Comparison of ENCODE assay signal across 29 cellular contexts in genomic region chr12:75910452-75910722, GRCh38.
DNase-seq lines count a peak whose midpoint lies in the region; ATAC-seq and TF ChIP-seq lines count a peak whose summit lies in the region.
"Had no signal": no experiment of that assay in that cellular context is flagged by ENCODE, and none has a peak within 500 bp of the region (broad histone marks: within the 10 kb centered on the region; RNA-seq: fewer than 3 reads in every experiment).

No MANE protein-coding gene starts in this region.

- H3K4me1 Mint-ChIP-seq in type B pancreatic cell (ENCODE audit: unreplicated experiment), result peaks cover 30% of the 10 kb centered on the region
- H3K4me1 Mint-ChIP-seq: immature natural killer cell, T-helper 17 cell had no signal

- CTCF ChIA-PET in PC-9 (lab: Charles Lee), result no interaction called here

- no peak overlapping the region for H2AFZ ChIP-seq in PC-9

- H3K4me3 ChIP-seq in heart left ventricle (no peak overlapping the region), right atrium auricular region (no peak overlapping the region), lower lobe of right lung (no peak overlapping the region), PC-9 (no peak overlapping the region)
- H3K4me3 ChIP-seq: BLaER1, transverse colon had no signal

- TF ChIP-seq CTCF in heart left ventricle (IDR thresholded peaks at IDR 0.05) (no peak), right atrium auricular region (IDR thresholded peaks at IDR 0.05) (no peak), lower lobe of right lung (IDR thresholded peaks at IDR 0.05) (no peak), type B pancreatic cell (conservative IDR thresholded peaks at IDR 0.05) (no peak), PC-9 (conservative IDR thresholded peaks at IDR 0.05) (no peak)

- DNase-seq in heart left ventricle (no peak), right atrium auricular region (ENCODE audit: low spot score) (no peak), NCI-H2081 treated with DMSO at 0.1 percent for 48 hours (lab: John Stamatoyannopoulos, UW) (peak; percentile 30), lower lobe of right lung (no peak), type B pancreatic cell (ENCODE audit: extremely low spot score, unreplicated experiment) (no peak), PC-9 (no peak)
- no peak for DNase-seq in stimulated activated CD4-positive, alpha-beta T cell treated with anti-CD3 and anti-CD28 coated beads, Interleukin-2, amount 100 ng/mL, for 48 hours
- DNase-seq: activated CD4-positive, alpha-beta T cell treated with anti-CD3 and anti-CD28 coated beads for 1 hour; activated CD8-positive, alpha-beta T cell treated with anti-CD3 and anti-CD28 coated beads for 36 hours; Caco-2; cortex of kidney; effector memory CD8-positive, alpha-beta T cell; foreskin keratinocyte; hippocampal formation; immature natural killer cell; KG1; left colon; naive B cell; NCI-H1436 treated with DMSO at 0.1 percent for 48 hours; NCI-H524; small intestine; stimulated activated CD4-positive, alpha-beta T cell treated with anti-CD3 and anti-CD28 coated beads, Interleukin-1b, Interleukin-23, amount 100 ng/mL, for 48 hours; T-helper 17 cell; transverse colon had no signal

- intact Hi-C loops in heart left ventricle (cut with DNase I) (loop anchor here in 1 of 10 donors (5.0 kb wide), 2 partner anchors 63 to 122 kb away; partner anchors contain the start of gene PHLDA1), lower lobe of right lung (cut with DNase I) (no loop called here), PC-9 (cut with micrococcal nuclease; ENCODE audit: unreplicated experiment) (no loop called here)

- H3K9me3 ChIP-seq in heart left ventricle, result no peaks in the 10 kb centered on the region
- H3K9me3 ChIP-seq in right atrium auricular region, result no peaks in the 10 kb centered on the region
- no peaks in the 10 kb centered on the region for H3K9me3 ChIP-seq in lower lobe of right lung
- H3K9me3 ChIP-seq in PC-9 (ENCODE audit: insufficient read depth, low read depth), result no peaks in the 10 kb centered on the region; the same call in 1 of the 2 replicates
- H3K9me3 ChIP-seq: BLaER1, Caco-2, transverse colon had no signal

- no peaks in the 10 kb centered on the region for H3K36me3 Mint-ChIP-seq in type B pancreatic cell
- H3K36me3 Mint-ChIP-seq: activated naive CD4-positive, alpha-beta T cell treated with anti-CD3 and anti-CD28 coated beads, Interleukin-2, amount 50 U/mL, for 24 hours; immature natural killer cell; mesothelial cell of epicardium; naive B cell had no signal

- H3K9me3 Mint-ChIP-seq in type B pancreatic cell, result peaks cover 4% of the 10 kb centered on the region
- H3K9me3 Mint-ChIP-seq: activated naive CD4-positive, alpha-beta T cell treated with anti-CD3 and anti-CD28 coated beads, Interleukin-2, amount 50 U/mL, for 24 hours; effector memory CD8-positive, alpha-beta T cell; immature natural killer cell; mesothelial cell of epicardium; naive B cell had no signal

- H3K4me1 ChIP-seq in heart left ventricle (peaks cover 0 to 46% (median 23%) of the 10 kb centered on the region in 12 donors), right atrium auricular region (peaks cover 0 to 31% of the 10 kb centered on the region in 2 donors), lower lobe of right lung (peaks cover 19% of the 10 kb centered on the region), PC-9 (replicated peaks; ENCODE audit: insufficient read depth) (no peaks in the 10 kb centered on the region)
- H3K4me1 ChIP-seq: foreskin keratinocyte had no signal

- no peaks in the 10 kb centered on the region for H3K27me3 Mint-ChIP-seq in type B pancreatic cell
- H3K27me3 Mint-ChIP-seq: activated naive CD4-positive, alpha-beta T cell treated with anti-CD3 and anti-CD28 coated beads, Interleukin-2, amount 50 U/mL, for 24 hours; effector memory CD8-positive, alpha-beta T cell; T-helper 17 cell had no signal

- POLR2A ChIA-PET in PC-9 (lab: Charles Lee; ENCODE audit: unreplicated experiment), result no interaction called here

- H3K36me3 ChIP-seq in heart left ventricle (no peaks in the 10 kb centered on the region), right atrium auricular region (no peaks in the 10 kb centered on the region), lower lobe of right lung (no peaks in the 10 kb centered on the region), PC-9 (ENCODE audit: low read depth) (no peaks in the 10 kb centered on the region)
- H3K36me3 ChIP-seq: BLaER1, transverse colon had no signal

- H3K9me2 ChIP-seq in PC-9 (ENCODE audit: insufficient read depth), result no peaks in the 10 kb centered on the region

- H3F3A ChIP-seq in PC-9 (ENCODE audit: insufficient read depth, low read depth), result no peaks in the 10 kb centered on the region

- no peaks in the 10 kb centered on the region for H3K27me3 ChIP-seq in heart left ventricle
- H3K27me3 ChIP-seq in right atrium auricular region, result no peaks in the 10 kb centered on the region
- H3K27me3 ChIP-seq in lower lobe of right lung (ENCODE audit: low read depth), result no peaks in the 10 kb centered on the region
- no peaks in the 10 kb centered on the region for H3K27me3 ChIP-seq in PC-9 (ENCODE audit: insufficient read depth, low read depth)
- H3K27me3 ChIP-seq: BLaER1, foreskin keratinocyte, transverse colon had no signal

- H3K27ac Mint-ChIP-seq in type B pancreatic cell, result peak overlapping the region; percentile 29
- H3K27ac Mint-ChIP-seq: activated CD8-positive, alpha-beta T cell treated with anti-CD3 and anti-CD28 coated beads for 36 hours; activated naive CD4-positive, alpha-beta T cell treated with anti-CD3 and anti-CD28 coated beads, Interleukin-2, amount 50 U/mL, for 24 hours; activated T-helper 17 cell treated with anti-CD3 and anti-CD28 coated beads, Interleukin-2, amount 50 U/mL, for 72 hours; effector memory CD8-positive, alpha-beta T cell; immature natural killer cell had no signal

- no peak for TF ChIP-seq POLR2A in heart left ventricle (IDR thresholded peaks at IDR 0.05)

- no TSS peak for BruUV-seq in PC-9 (replicated peaks; lab: Mats Ljungman, UMichigan)

- H4K20me1 ChIP-seq in PC-9 (ENCODE audit: insufficient read depth), result no peaks in the 10 kb centered on the region
- H4K20me1 ChIP-seq: BLaER1 had no signal

- no peak overlapping the region for H3K4me3 Mint-ChIP-seq in type B pancreatic cell
- H3K4me3 Mint-ChIP-seq: activated CD8-positive, alpha-beta T cell treated with anti-CD3 and anti-CD28 coated beads for 36 hours; activated naive CD4-positive, alpha-beta T cell treated with anti-CD3 and anti-CD28 coated beads, Interleukin-2, amount 50 U/mL, for 24 hours; activated T-helper 17 cell treated with anti-CD3 and anti-CD28 coated beads, Interleukin-2, amount 50 U/mL, for 72 hours; effector memory CD8-positive, alpha-beta T cell; immature natural killer cell; mesothelial cell of epicardium; naive B cell; T-helper 17 cell had no signal

- H3K79me2 ChIP-seq in PC-9 (ENCODE audit: low read depth), result no peaks in the 10 kb centered on the region

- ATAC-seq in heart left ventricle (no peak), lower lobe of right lung (no peak)
- ATAC-seq: activated CD8-positive, alpha-beta T cell treated with anti-CD3 and anti-CD28 coated beads for 36 hours; activated T-helper 17 cell treated with anti-CD3 and anti-CD28 coated beads, Interleukin-2, amount 50 U/mL, for 72 hours; effector memory CD8-positive, alpha-beta T cell; foreskin keratinocyte; left colon; SK-N-SH treated with all-trans-retinoic acid at 6 μM for 48 hours; T-helper 17 cell had no signal

- no peak overlapping the region for H3K4me2 ChIP-seq in PC-9
- H3K4me2 ChIP-seq: BLaER1 had no signal

- H3K27ac ChIP-seq in heart left ventricle, result peak overlapping the region in 7 of 12 donors; percentile 41 to 64 (median 56)
- no peak overlapping the region for H3K27ac ChIP-seq in right atrium auricular region
- H3K27ac ChIP-seq in lower lobe of right lung, result peak overlapping the region; percentile 61
- no peak overlapping the region for H3K27ac ChIP-seq in PC-9
- H3K27ac ChIP-seq: BLaER1, foreskin keratinocyte, transverse colon had no signal

Comparison
In these comparisons a context has a peak if more than half of its experiments do, and no peak if none do; other contexts are left out.
1. H3K27ac ChIP-seq: peak in heart left ventricle (7 of 12) and lower lobe of right lung (single experiment); none in right atrium auricular region (0 of 2) and PC-9 (single experiment).